Comparison of ENCODE assay signal across 22 cellular contexts in the genomic region with DNA sequence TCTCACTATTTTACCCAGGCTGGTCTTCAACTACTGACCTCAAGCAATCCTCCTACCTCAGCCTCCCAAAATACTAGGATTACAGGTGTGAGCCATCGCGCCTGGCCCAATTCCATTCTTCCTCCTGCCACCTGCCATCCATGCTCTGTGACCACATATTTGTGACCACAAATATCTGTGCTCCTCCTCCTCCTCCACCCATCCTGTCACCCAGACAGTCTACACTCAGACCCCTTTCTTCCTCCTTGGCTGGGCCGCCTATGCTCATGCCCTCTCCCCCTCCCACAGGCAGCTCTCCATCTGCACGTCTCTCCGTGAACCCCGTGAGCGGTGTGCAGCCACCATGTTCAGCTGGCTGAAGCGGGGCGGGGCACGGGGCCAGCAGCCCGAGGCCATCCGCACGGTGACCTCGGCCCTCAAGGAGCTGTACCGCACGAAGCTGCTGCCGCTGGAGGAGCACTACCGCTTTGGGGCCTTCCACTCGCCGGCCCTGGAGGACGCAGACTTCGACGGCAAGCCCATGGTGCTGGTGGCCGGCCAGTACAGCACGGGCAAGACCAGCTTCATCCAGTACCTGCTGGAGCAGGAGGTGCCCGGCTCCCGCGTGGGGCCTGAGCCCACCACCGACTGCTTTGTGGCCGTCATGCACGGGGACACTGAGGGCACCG. TPM values are rescaled to one million over a fixed set of nuclear protein-coding genes. Genes with fewer than 3 reads are reported as not detected.
A peak's percentile ranks its signal among the peaks of the same experiment; 100 is the strongest.
DNase-seq lines count a peak whose midpoint lies in the region; ATAC-seq and TF ChIP-seq lines count a peak whose summit lies in the region.
"Had no signal": no experiment of that assay in that cellular context is flagged by ENCODE, and none has a peak within 500 bp of the region (broad histone marks: within the 10 kb centered on the region; RNA-seq: fewer than 3 reads in every experiment).

No MANE protein-coding gene starts in this region.

- ATAC-seq in lung (ENCODE audit: insufficient read depth, low FRiP score) = no peak
- ATAC-seq: activated CD8-positive, alpha-beta T cell treated with anti-CD3 and anti-CD28 coated beads for 36 hours; esophagus mucosa; T-helper 17 cell; WTC11 had no signal

- H3K27ac ChIP-seq in lung (ENCODE audit: low read depth in 1 of 2, low read length in 1 of 2) = peak overlapping the region in 1 of 2 donors; percentile 46
- H3K27ac ChIP-seq in subcutaneous abdominal adipose tissue (ENCODE audit: low read depth, low read length) = peak overlapping the region; percentile 94
- peak overlapping the region in 1 of 4 donors; percentile 93 for H3K27ac ChIP-seq in Peyer's patch
- H3K27ac ChIP-seq: BLaER1 treated with 17β-estradiol and CSF1 and Interleukin-3, amounts not matched to agents 10 nM and 100 nM; cardiac muscle cell had no signal

- H3K36me3 ChIP-seq in adipocyte (ENCODE audit: control insufficient read depth, insufficient read depth, low read length, severe bottlenecking) (peaks cover 20% of the 10 kb centered on the region), lung (ENCODE audit: control insufficient read depth in 2 of 2, insufficient read depth in 2 of 2, low read length in 2 of 2) (peaks cover 0 to 13% of the 10 kb centered on the region in 2 donors), subcutaneous abdominal adipose tissue (ENCODE audit: control insufficient read depth in 5 of 5, insufficient read depth in 5 of 5, low read length in 5 of 5) (peaks cover 0 to 22% (median 18%) of the 10 kb centered on the region in 5 donors), Peyer's patch (no peaks in the 10 kb centered on the region)
- H3K36me3 ChIP-seq: BLaER1 treated with 17β-estradiol and CSF1 and Interleukin-3, amounts not matched to agents 10 nM and 100 nM; cardiac muscle cell had no signal

- H3K4me1 ChIP-seq in adipocyte (ENCODE audit: control insufficient read depth, insufficient read depth, low read length) = peaks cover 55% of the 10 kb centered on the region
- peaks cover 0 to 27% of the 10 kb centered on the region in 2 donors for H3K4me1 ChIP-seq in lung (ENCODE audit: control insufficient read depth in 2 of 2, insufficient read depth in 2 of 2, low read length in 2 of 2)
- H3K4me1 ChIP-seq in subcutaneous abdominal adipose tissue (ENCODE audit: control insufficient read depth in 5 of 5, insufficient read depth in 5 of 5, low read length in 5 of 5) = peaks cover 22 to 80% (median 71%) of the 10 kb centered on the region in 5 donors
- H3K4me1 ChIP-seq in Peyer's patch = peaks cover 0 to 39% (median 0%) of the 10 kb centered on the region in 4 donors

- peak overlapping the region; percentile 72 for H3K4me3 ChIP-seq in adipocyte (ENCODE audit: low read length)
- peak overlapping the region; percentile 12 for H3K4me3 ChIP-seq in lung
- peak overlapping the region; percentile 51 to 59 (median 54) for H3K4me3 ChIP-seq in subcutaneous abdominal adipose tissue (ENCODE audit: low read depth in 1 of 5, low read length in 5 of 5)
- peak overlapping the region in 1 of 4 donors; percentile 19 for H3K4me3 ChIP-seq in Peyer's patch
- H3K4me3 ChIP-seq: BLaER1 treated with 17β-estradiol and CSF1 and Interleukin-3, amounts not matched to agents 10 nM and 100 nM; cardiac muscle cell had no signal

- peak overlapping the region; percentile 93 for H3K4me3 Mint-ChIP-seq in HFFc6
- H3K4me3 Mint-ChIP-seq: activated CD8-positive, alpha-beta T cell treated with anti-CD3 and anti-CD28 coated beads for 36 hours; activated naive CD8-positive, alpha-beta T cell treated with anti-CD3 and anti-CD28 coated beads, Interleukin-2, amount 10 ng/mL, durations not matched to agents 7 days and 5 days; mesothelial cell of epicardium; T-helper 17 cell had no signal

- H3K9ac ChIP-seq in adipocyte (ENCODE audit: low read length) (peak overlapping the region; percentile 91), subcutaneous abdominal adipose tissue (ENCODE audit: low read length in 5 of 5) (peak overlapping the region in 2 of 5 donors; percentile 2 to 43)
- H3K9ac ChIP-seq: BLaER1 treated with 17β-estradiol and CSF1 and Interleukin-3, amounts not matched to agents 10 nM and 100 nM had no signal

- TF ChIP-seq CTCF in HFFc6 (IDR thresholded peaks at IDR 0.05) = no peak
- no peak for TF ChIP-seq CTCF in lung (IDR thresholded peaks at IDR 0.05; ENCODE audit: control extremely low read depth, extremely low read depth)
- no peak for TF ChIP-seq CTCF in Peyer's patch (IDR thresholded peaks at IDR 0.05)

- H3K9me3 ChIP-seq in adipocyte (ENCODE audit: control insufficient read depth, low read length) = no peaks in the 10 kb centered on the region
- H3K9me3 ChIP-seq in lung (ENCODE audit: control insufficient read depth in 2 of 2, insufficient read depth in 1 of 2, low read length in 1 of 2) = no peaks in the 10 kb centered on the region
- H3K9me3 ChIP-seq in subcutaneous abdominal adipose tissue (ENCODE audit: control insufficient read depth in 5 of 5, low read length in 5 of 5) = no peaks in the 10 kb centered on the region
- H3K9me3 ChIP-seq in Peyer's patch = peaks cover 0 to 5% (median 0%) of the 10 kb centered on the region in 4 donors

- H3K27me3 Mint-ChIP-seq in HFFc6 (ENCODE audit: insufficient read depth) = peaks cover 3% of the 10 kb centered on the region

- WGBS in lung, 2 donors = 75 to 81% methylated on average over 32 of the region's 32 CpGs

- no peak for TF ChIP-seq POLR2A in Peyer's patch (IDR thresholded peaks at IDR 0.05)

- H3K4me1 Mint-ChIP-seq in HFFc6 (ENCODE audit: low read depth) = peaks cover 67% of the 10 kb centered on the region

- H3K36me3 Mint-ChIP-seq in HFFc6 (ENCODE audit: low read depth) = peaks cover 41% of the 10 kb centered on the region
- H3K36me3 Mint-ChIP-seq: activated naive CD8-positive, alpha-beta T cell treated with anti-CD3 and anti-CD28 coated beads, Interleukin-2, amount 10 ng/mL, durations not matched to agents 7 days and 5 days had no signal

- H3K9me3 Mint-ChIP-seq in HFFc6 = no peaks in the 10 kb centered on the region
- H3K9me3 Mint-ChIP-seq: activated CD8-positive, alpha-beta T cell treated with anti-CD3 and anti-CD28 coated beads for 36 hours; activated naive CD8-positive, alpha-beta T cell treated with anti-CD3 and anti-CD28 coated beads, Interleukin-2, amount 10 ng/mL, durations not matched to agents 7 days and 5 days had no signal

- H3K27me3 ChIP-seq in adipocyte (replicated peaks; ENCODE audit: control insufficient read depth, insufficient read depth, low read length) (no peaks in the 10 kb centered on the region), lung (ENCODE audit: control insufficient read depth, insufficient read depth) (no peaks in the 10 kb centered on the region), subcutaneous abdominal adipose tissue (ENCODE audit: control insufficient read depth in 5 of 5, insufficient read depth in 4 of 5, low read length in 5 of 5) (no peaks in the 10 kb centered on the region), Peyer's patch (no peaks in the 10 kb centered on the region)
- H3K27me3 ChIP-seq: BLaER1 treated with 17β-estradiol and CSF1 and Interleukin-3, amounts not matched to agents 10 nM and 100 nM; cardiac muscle cell had no signal

- H3K27ac Mint-ChIP-seq in HFFc6 = peak overlapping the region; percentile 24; the same call in 1 of the 2 replicates
- H3K27ac Mint-ChIP-seq: activated CD8-positive, alpha-beta T cell treated with anti-CD3 and anti-CD28 coated beads for 36 hours; activated naive CD8-positive, alpha-beta T cell treated with anti-CD3 and anti-CD28 coated beads, Interleukin-2, amount 10 ng/mL, durations not matched to agents 7 days and 5 days; mesothelial cell of epicardium; T-helper 17 cell; WTC11 had no signal

- DNase-seq in HFFc6 (no peak), adipocyte (ENCODE audit: low read depth) (no peak), lung (ENCODE audit: low spot score) (no peak), Peyer's patch (no peak), HuH-7.5 (ENCODE audit: low spot score) (no peak)
- no peak for DNase-seq in stimulated activated CD8-positive, alpha-beta memory T cell treated with anti-CD3 and anti-CD28 coated beads, Interleukin-4, amount 100 ng/mL, for 48 hours
- DNase-seq: activated CD8-positive, alpha-beta T cell treated with anti-CD3 and anti-CD28 coated beads for 36 hours; activated naive CD8-positive, alpha-beta T cell treated with anti-CD3 and anti-CD28 coated beads, Interleukin-2, amount 10 ng/mL, durations not matched to agents 7 days and 5 days; activated T-cell treated with anti-CD3 and anti-CD28 coated beads, Interleukin-2, amount 50 U/mL, for 48 hours; DMS 273 treated with DMSO at 0.1 percent for 48 hours; GF-D8; NCI-H1105; NK-92 treated with Interleukin-12 subunit alpha and Interleukin-12 subunit beta, amount 100 ng/mL, for 24 hours; SHP77; stimulated activated CD4-positive, alpha-beta T cell treated with anti-CD3 and anti-CD28 coated beads, Interleukin-2, amount 100 ng/mL, for 24 hours; T-helper 17 cell had no signal

RNA-seq across cellular contexts. Expression of a gene that starts 3.2 kb away (rescaled TPM):
- total RNA-seq in HFFc6 (2021; fragmentation: NEBNext Ultra II Directional; extraction: Animal tissue kit (Norgen Biotek cat#: 25700)) = 100 to 1,000 TPM; 321 to 395 (median 334) TPM
- total RNA-seq in lung = 100 to 1,000 TPM; 177 to 190 TPM
- 10 to 100 TPM; 68.0 to 76.5 TPM for polyA plus RNA-seq in lung
- total RNA-seq in Peyer's patch = 100 to 1,000 TPM in 1 of 4 donors, 10 to 100 TPM in 3; 11.2 to 117 (median 23.0) TPM

RNA-seq across cellular contexts. Expression of a gene that starts 28.9 kb away (rescaled TPM):
- 100 to 1,000 TPM in 4 of 6 experiments, 10 to 100 TPM in 2; 72.7 to 113 (median 106) TPM for total RNA-seq in HFFc6 (2021; fragmentation: NEBNext Ultra II Directional; extraction: Animal tissue kit (Norgen Biotek cat#: 25700))
- total RNA-seq in lung (100 to 1,000 TPM; 146 to 188 TPM), Peyer's patch (100 to 1,000 TPM in 3 of 4 donors, 10 to 100 TPM in 1; 86.2 to 179 (median 159) TPM)
- polyA plus RNA-seq in lung = 100 to 1,000 TPM; 198 to 498 TPM
